In the genomic region with DNA sequence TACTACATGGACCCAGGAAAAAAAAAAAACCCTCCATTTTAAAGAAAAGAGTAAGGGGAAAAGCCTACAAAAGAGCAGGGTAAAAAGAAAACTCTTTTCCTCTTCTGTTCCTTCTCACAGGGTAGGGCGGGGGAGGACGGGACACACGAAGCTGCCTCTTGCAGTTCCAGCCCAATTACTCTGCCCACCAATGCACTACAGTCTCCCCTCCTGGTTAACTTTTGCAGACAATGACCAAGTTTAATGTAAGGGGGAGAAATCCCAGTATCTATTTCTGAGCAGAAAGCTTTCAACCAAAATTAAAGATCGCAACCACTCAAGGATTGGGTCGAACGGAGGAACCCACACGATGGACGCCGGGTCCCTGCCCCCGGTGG, we compare ENCODE assay signal across 1 cellular context.
TF ChIP-seq lines count a peak whose summit lies in the region.

No MANE protein-coding gene starts in this region.

TF ChIP-seq in H1, 55 proteins besides CTCF, POLR2A, EP300 and RAD21:
- TF ChIP-seq SIN3A (conservative IDR thresholded peaks at IDR 0.05 in 1 of 2, IDR thresholded peaks at IDR 0.05 in 1 of 2; ENCODE audit: low read depth in 1 of 2, low read length in 2 of 2) (no peak), MAFK (IDR thresholded peaks at IDR 0.05; ENCODE audit: low read depth, low read length) (no peak), YY1 (IDR thresholded peaks at IDR 0.05; ENCODE audit: low read depth, low read length) (no peak), JUND (IDR thresholded peaks at IDR 0.05; ENCODE audit: low read length) (no peak), PHF8 (conservative IDR thresholded peaks at IDR 0.05; ENCODE audit: low read depth, low read length) (no peak), CTBP2 (IDR thresholded peaks at IDR 0.05; ENCODE audit: borderline replicate concordance, insufficient read depth, insufficient read length, low read length) (no peak), ATF2 (IDR thresholded peaks at IDR 0.05; ENCODE audit: low read length) (no peak)
